Comparison of ENCODE assay signal across 3 cellular contexts in genomic region chr21:33770542-33770941, GRCh38.
TF ChIP-seq lines count a peak whose summit lies in the region.

No MANE protein-coding gene starts in this region.

TF ChIP-seq in HepG2, 621 proteins besides CTCF, POLR2A, EP300 and RAD21:
- no peak for TF ChIP-seq IRF9 (CRISPR knock-in tag; IDR thresholded peaks at IDR 0.05; ENCODE audit: borderline replicate concordance)
- no peak for TF ChIP-seq NFAT5 (CRISPR knock-in tag; IDR thresholded peaks at IDR 0.05)
- peak; percentile 62 for TF ChIP-seq ATF7 (IDR thresholded peaks at IDR 0.05)
- no peak for TF ChIP-seq ATF7 (CRISPR knock-in tag; IDR thresholded peaks at IDR 0.05)

TF ChIP-seq in HEK293, 187 proteins besides CTCF, POLR2A, EP300 and RAD21:
- TF ChIP-seq ATF2 (tag by site-specific recombination; IDR thresholded peaks at IDR 0.05; ENCODE audit: low read depth) (peak; percentile 49; the same call in 1 of the 2 replicates), ZNF645 (tag by site-specific recombination; IDR thresholded peaks at IDR 0.05) (no peak)

TF ChIP-seq in K562, 482 proteins besides CTCF, POLR2A, EP300 and RAD21:
- TF ChIP-seq TCF3 (CRISPR knock-in tag; IDR thresholded peaks at IDR 0.05) (no peak), CGGBP1 (CRISPR knock-in tag; IDR thresholded peaks at IDR 0.05) (no peak), ZBTB12 (CRISPR knock-in tag; IDR thresholded peaks at IDR 0.05) (no peak), STAG1 (CRISPR knock-in tag; IDR thresholded peaks at IDR 0.05; ENCODE audit: borderline replicate concordance) (no peak), NFE2 (IDR thresholded peaks at IDR 0.05; ENCODE audit: low read depth) (no peak), CHD2 (IDR thresholded peaks at IDR 0.05; ENCODE audit: low read depth, low read length) (no peak), ERF (CRISPR knock-in tag; IDR thresholded peaks at IDR 0.05) (no peak), CEBPB (tag; IDR thresholded peaks at IDR 0.05) (peak; percentile 58), GTF3C2 (IDR thresholded peaks at IDR 0.05; ENCODE audit: borderline replicate concordance, extremely low read depth, insufficient read length) (no peak), ATF3 (IDR thresholded peaks at IDR 0.05) (peak; percentile 29), ATF3 (CRISPR knock-in tag; conservative IDR thresholded peaks at IDR 0.05) (no peak), ZNF217 (CRISPR knock-in tag; IDR thresholded peaks at IDR 0.05) (no peak)
